15 cellular contexts compared by ENCODE assay signal in genomic region chr10:4120454-4120853, GRCh38.
A peak's percentile ranks its signal among the peaks of the same experiment; 100 is the strongest.
DNase-seq lines count a peak whose midpoint lies in the region; ATAC-seq lines count a peak whose summit lies in the region.
"Had no signal": no experiment of that assay in that cellular context is flagged by ENCODE, and none has a peak within 500 bp of the region (broad histone marks: within the 10 kb centered on the region; RNA-seq: fewer than 3 reads in every experiment).

No MANE protein-coding gene starts in this region.

- H3K4me1 Mint-ChIP-seq in activated CD4-positive, alpha-beta T cell treated with anti-CD3 and anti-CD28 coated beads, Interleukin-2, amount 10 ng/mL, durations not matched to agents 24 days and 14 days, result peaks cover 23% of the 10 kb centered on the region
- H3K4me1 Mint-ChIP-seq in activated T-helper 1 cell treated with anti-CD3 and anti-CD28 coated beads, Interleukin-12 subunit alpha, Interleukin-12 subunit beta, Interleukin-2, Interleukin-4 antibody, amounts not matched to agents 30 ng/mL and 10 ng/mL and 1 ng/mL, durations not matched to agents 14 hours and 24 hours and 36 hours (ENCODE audit: low read depth), result peaks cover 33% of the 10 kb centered on the region
- peaks cover 30 to 34% (median 30%) of the 10 kb centered on the region in 3 donors for H3K4me1 Mint-ChIP-seq in naive B cell

- peaks cover 15% of the 10 kb centered on the region for H3K36me3 Mint-ChIP-seq in activated CD4-positive, alpha-beta T cell treated with anti-CD3 and anti-CD28 coated beads, Interleukin-2, amount 10 ng/mL, durations not matched to agents 24 days and 14 days (ENCODE audit: low read depth)
- H3K36me3 Mint-ChIP-seq in activated T-helper 1 cell treated with anti-CD3 and anti-CD28 coated beads, Interleukin-12 subunit alpha, Interleukin-12 subunit beta, Interleukin-2, Interleukin-4 antibody, amounts not matched to agents 30 ng/mL and 10 ng/mL and 1 ng/mL, durations not matched to agents 14 hours and 24 hours and 36 hours (ENCODE audit: low read depth), result peaks cover 12% of the 10 kb centered on the region
- H3K36me3 Mint-ChIP-seq in naive B cell, result no peaks in the 10 kb centered on the region
- H3K36me3 Mint-ChIP-seq: CD8-positive, alpha-beta T cell had no signal

- peak; percentile 71 for ATAC-seq in GM18868 (IDR thresholded peaks at IDR 0.05; ENCODE audit: unreplicated experiment)
- ATAC-seq in naive B cell (ENCODE audit: low read depth in 2 of 2), result peak; percentile 72 to 84
- ATAC-seq: CD8-positive, alpha-beta T cell; gastrocnemius medialis had no signal

- H3K4me3 Mint-ChIP-seq in activated CD4-positive, alpha-beta T cell treated with anti-CD3 and anti-CD28 coated beads, Interleukin-2, amount 10 ng/mL, durations not matched to agents 24 days and 14 days, result no peak overlapping the region
- no peak overlapping the region for H3K4me3 Mint-ChIP-seq in activated T-helper 1 cell treated with anti-CD3 and anti-CD28 coated beads, Interleukin-12 subunit alpha, Interleukin-12 subunit beta, Interleukin-2, Interleukin-4 antibody, amounts not matched to agents 30 ng/mL and 10 ng/mL and 1 ng/mL, durations not matched to agents 14 hours and 24 hours and 36 hours
- H3K4me3 Mint-ChIP-seq in naive B cell, result no peak overlapping the region
- H3K4me3 Mint-ChIP-seq: CD8-positive, alpha-beta T cell had no signal

- DNase-seq in activated CD4-positive, alpha-beta T cell treated with anti-CD3 and anti-CD28 coated beads, Interleukin-2, amount 10 ng/mL, durations not matched to agents 24 days and 14 days, result no peak
- no peak for DNase-seq in activated CD4-positive, alpha-beta T cell treated with anti-CD3 and anti-CD28 coated beads for 48 hours
- no peak for DNase-seq in activated T-helper 1 cell treated with anti-CD3 and anti-CD28 coated beads, Interleukin-12 subunit alpha, Interleukin-12 subunit beta, Interleukin-2, Interleukin-4 antibody, amounts not matched to agents 30 ng/mL and 10 ng/mL and 1 ng/mL, durations not matched to agents 14 hours and 24 hours and 36 hours (ENCODE audit: low spot score)
- no peak for DNase-seq in naive B cell
- DNase-seq in cerebellar cortex (ENCODE audit: low spot score), result no peak
- no peak for DNase-seq in cerebellar nuclear complex (lab: John Stamatoyannopoulos, UW)
- no peak for DNase-seq in NCI-H2196 treated with DMSO at 0.1 percent for 48 hours (lab: John Stamatoyannopoulos, UW; ENCODE audit: unreplicated experiment)
- DNase-seq: caudate nucleus; CD8-positive, alpha-beta T cell; gastrocnemius medialis; NCI-H69; sigmoid colon; stimulated activated CD4-positive, alpha-beta T cell treated with anti-CD3 and anti-CD28 coated beads, Interleukin-4, amount 100 ng/mL, for 24 hours; WERI-Rb-1 had no signal

- peak overlapping the region; percentile 51 for H3K27ac Mint-ChIP-seq in activated CD4-positive, alpha-beta T cell treated with anti-CD3 and anti-CD28 coated beads, Interleukin-2, amount 10 ng/mL, durations not matched to agents 24 days and 14 days
- peak overlapping the region; percentile 29 for H3K27ac Mint-ChIP-seq in activated T-helper 1 cell treated with anti-CD3 and anti-CD28 coated beads, Interleukin-12 subunit alpha, Interleukin-12 subunit beta, Interleukin-2, Interleukin-4 antibody, amounts not matched to agents 30 ng/mL and 10 ng/mL and 1 ng/mL, durations not matched to agents 14 hours and 24 hours and 36 hours
- H3K27ac Mint-ChIP-seq in naive B cell, result no peak overlapping the region
- H3K27ac Mint-ChIP-seq: CD8-positive, alpha-beta T cell had no signal

- peaks cover 2% of the 10 kb centered on the region for H3K27me3 Mint-ChIP-seq in activated CD4-positive, alpha-beta T cell treated with anti-CD3 and anti-CD28 coated beads, Interleukin-2, amount 10 ng/mL, durations not matched to agents 24 days and 14 days
- peaks cover 13% of the 10 kb centered on the region for H3K27me3 Mint-ChIP-seq in activated T-helper 1 cell treated with anti-CD3 and anti-CD28 coated beads, Interleukin-12 subunit alpha, Interleukin-12 subunit beta, Interleukin-2, Interleukin-4 antibody, amounts not matched to agents 30 ng/mL and 10 ng/mL and 1 ng/mL, durations not matched to agents 14 hours and 24 hours and 36 hours (ENCODE audit: insufficient read depth)
- no peaks in the 10 kb centered on the region for H3K27me3 Mint-ChIP-seq in naive B cell

- H3K9me3 Mint-ChIP-seq in activated CD4-positive, alpha-beta T cell treated with anti-CD3 and anti-CD28 coated beads, Interleukin-2, amount 10 ng/mL, durations not matched to agents 24 days and 14 days, result peaks cover 18% of the 10 kb centered on the region
- H3K9me3 Mint-ChIP-seq in activated T-helper 1 cell treated with anti-CD3 and anti-CD28 coated beads, Interleukin-12 subunit alpha, Interleukin-12 subunit beta, Interleukin-2, Interleukin-4 antibody, amounts not matched to agents 30 ng/mL and 10 ng/mL and 1 ng/mL, durations not matched to agents 14 hours and 24 hours and 36 hours, result peaks cover 22% of the 10 kb centered on the region
- H3K9me3 Mint-ChIP-seq in naive B cell, result peaks cover 0 to 9% (median 6%) of the 10 kb centered on the region in 7 donors

- intact Hi-C loops in activated CD4-positive, alpha-beta T cell treated with anti-CD3 and anti-CD28 coated beads, Interleukin-2, amount 10 ng/mL, durations not matched to agents 24 days and 14 days (cut with micrococcal nuclease), result no loop called here
- intact Hi-C loops in activated T-helper 1 cell treated with anti-CD3 and anti-CD28 coated beads, Interleukin-12 subunit alpha, Interleukin-12 subunit beta, Interleukin-2, Interleukin-4 antibody, amounts not matched to agents 30 ng/mL and 10 ng/mL and 1 ng/mL, durations not matched to agents 14 hours and 24 hours and 36 hours (cut with micrococcal nuclease), result no loop called here

Comparison
In these comparisons a context has a peak if more than half of its experiments do, and no peak if none do; other contexts are left out.
1. H3K27ac Mint-ChIP-seq: peak in activated CD4-positive, alpha-beta T cell treated with anti-CD3 and anti-CD28 coated beads, Interleukin-2, amount 10 ng/mL, durations not matched to agents 24 days and 14 days (single experiment) and activated T-helper 1 cell treated with anti-CD3 and anti-CD28 coated beads, Interleukin-12 subunit alpha, Interleukin-12 subunit beta, Interleukin-2, Interleukin-4 antibody, amounts not matched to agents 30 ng/mL and 10 ng/mL and 1 ng/mL, durations not matched to agents 14 hours and 24 hours and 36 hours (single experiment); none in naive B cell (0 of 6).